Comparison of ENCODE assay signal across 10 cellular contexts in the genomic region with DNA sequence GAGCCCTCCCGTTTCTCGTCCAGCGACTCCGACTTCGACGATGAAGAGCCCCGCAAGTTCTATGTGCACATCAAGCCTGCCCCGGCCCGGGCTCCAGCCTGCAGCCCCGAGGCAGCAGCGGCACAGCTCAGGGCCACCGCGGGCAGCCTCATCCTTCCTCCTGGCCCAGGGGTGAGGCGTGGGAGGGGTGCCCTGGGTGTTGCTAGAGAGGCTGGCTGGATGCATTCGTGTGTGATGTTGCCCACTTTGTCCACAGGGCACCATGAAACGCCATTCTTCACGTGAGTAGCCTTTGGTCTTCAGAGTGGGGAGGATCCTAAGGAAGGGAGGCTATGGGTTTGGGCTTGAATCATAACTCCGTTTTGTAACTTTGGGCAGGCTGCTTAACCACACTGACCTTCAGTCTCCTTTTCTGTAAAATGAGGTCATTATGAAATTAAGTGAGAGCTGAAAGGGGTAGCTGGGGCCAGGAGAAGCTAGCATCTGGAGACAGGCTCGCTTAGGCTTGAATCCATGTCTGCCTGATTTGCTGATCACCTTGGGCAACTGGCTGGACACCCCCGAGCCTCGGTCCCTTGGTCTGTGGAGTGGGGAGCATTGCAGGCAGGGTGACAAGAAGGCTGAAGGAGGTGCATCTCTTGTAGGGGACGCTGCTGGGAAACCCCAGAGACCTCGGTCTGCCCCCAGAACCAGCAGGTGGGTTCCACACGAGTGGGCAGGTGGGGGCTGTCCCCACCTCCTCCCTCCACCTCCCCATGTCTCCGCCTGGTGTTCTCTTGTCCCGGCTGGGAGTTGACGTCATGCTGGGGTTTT. TPM values are rescaled to one million over a fixed set of nuclear protein-coding genes. Genes with fewer than 3 reads are reported as not detected.
DNase-seq lines count a peak whose midpoint lies in the region; ATAC-seq, FAIRE-seq and TF ChIP-seq lines count a peak whose summit lies in the region.
"Had no signal": no experiment of that assay in that cellular context is flagged by ENCODE, and none has a peak within 500 bp of the region (broad histone marks: within the 10 kb centered on the region; RNA-seq: fewer than 3 reads in every experiment).

No MANE protein-coding gene starts in this region.

- H3K9me3 ChIP-seq in breast epithelium (no peaks in the 10 kb centered on the region), vagina (no peaks in the 10 kb centered on the region)
- H3K9me3 ChIP-seq: gastrocnemius medialis had no signal

- H3K4me3 ChIP-seq in breast epithelium (peak overlapping the region in 1 of 3 donors; percentile 15), vagina (no peak overlapping the region)
- H3K4me3 ChIP-seq: gastrocnemius medialis had no signal

- TF ChIP-seq POLR2A in GM12892 (IDR thresholded peaks at IDR 0.05; ENCODE audit: low read depth, low read length) = no peak
- TF ChIP-seq POLR2A in breast epithelium (IDR thresholded peaks at IDR 0.05) = no peak
- TF ChIP-seq POLR2A in vagina (IDR thresholded peaks at IDR 0.05) = no peak

- H3K36me3 ChIP-seq in breast epithelium (no peaks in the 10 kb centered on the region), vagina (no peaks in the 10 kb centered on the region)
- H3K36me3 ChIP-seq: gastrocnemius medialis had no signal

- TF ChIP-seq CTCF in breast epithelium (IDR thresholded peaks at IDR 0.05) (no peak), vagina (IDR thresholded peaks at IDR 0.05) (no peak)

- peak; percentile 79 for DNase-seq in GM12892 (ENCODE audit: insufficient read length)
- DNase-seq in fibroblast of gingiva (ENCODE audit: low read depth) = peak; percentile 59
- DNase-seq in breast epithelium (ENCODE audit: low spot score in 2 of 2) = no peak
- DNase-seq in vagina (ENCODE audit: extremely low spot score in 2 of 2) = no peak
- no peak for DNase-seq in effector CD8-positive, alpha-beta T cell (lab: John Stamatoyannopoulos, UW)
- DNase-seq: gastrocnemius medialis, NCI-H2107 had no signal

- H3K4me1 ChIP-seq in breast epithelium = no peaks in the 10 kb centered on the region
- H3K4me1 ChIP-seq in vagina = peaks cover 12% of the 10 kb centered on the region
- H3K4me1 ChIP-seq: gastrocnemius medialis had no signal

- H3K27me3 ChIP-seq in breast epithelium (peaks cover 0 to 3% of the 10 kb centered on the region in 2 donors), vagina (no peaks in the 10 kb centered on the region)

- ATAC-seq in GM21423 (IDR thresholded peaks at IDR 0.05; ENCODE audit: unreplicated experiment) = peak; percentile 79
- peak; percentile 59 for ATAC-seq in HG03378 (IDR thresholded peaks at IDR 0.05; ENCODE audit: unreplicated experiment)
- no peak for ATAC-seq in HG03469 (IDR thresholded peaks at IDR 0.05; ENCODE audit: unreplicated experiment)
- ATAC-seq: gastrocnemius medialis had no signal

- FAIRE-seq in GM12892 (lab: Jason Lieb, UNC) = peak; percentile 92

- H3K27ac ChIP-seq in breast epithelium (peak overlapping the region in 1 of 2 donors; percentile 12), vagina (no peak overlapping the region)
- H3K27ac ChIP-seq: gastrocnemius medialis had no signal

- intact Hi-C loops in breast epithelium (cut with DNase I; ENCODE audit: low total_unique reads) (no loop called here), vagina (cut with DNase I) (no loop called here)

RNA-seq across cellular contexts. Expression of a gene that starts 18.7 kb away (rescaled TPM):
- polyA plus RNA-seq in GM12892 (2012; ENCODE audit: missing spikeins) = not detected
- total RNA-seq in breast epithelium (1 to 10 TPM in 2 of 3 donors, under 1 TPM in 1; 0.32 to 6.9 (median 2.0) TPM), vagina (1.5 TPM)

RNA-seq across cellular contexts. Expression of a gene that starts 24.9 kb away (rescaled TPM):
- 19.9 TPM for polyA plus RNA-seq in GM12892 (2012; ENCODE audit: missing spikeins)
- total RNA-seq in breast epithelium (1 to 10 TPM; 1.6 to 5.3 (median 2.9) TPM), vagina (12.3 TPM)

RNA-seq across cellular contexts. Expression of a gene that starts 45.1 kb away (rescaled TPM):
- polyA plus RNA-seq in GM12892 (2012; ENCODE audit: missing spikeins) = 0.40 TPM
- under 1 TPM in 1 of 3 donors, not detected in 2; 0.66 TPM for total RNA-seq in breast epithelium
- not detected for total RNA-seq in vagina
- total RNA-seq: gastrocnemius medialis had no signal

RNA-seq across cellular contexts. Expression of a gene that starts 56.9 kb away (rescaled TPM):
- 16.0 TPM for polyA plus RNA-seq in GM12892 (2012; ENCODE audit: missing spikeins)
- total RNA-seq in breast epithelium (10 to 100 TPM; 11.2 to 17.4 (median 15.4) TPM), vagina (30.2 TPM)

Comparison
In these comparisons a context has a peak if more than half of its experiments do, and no peak if none do; other contexts are left out.
1. DNase-seq: peak in GM12892 (single experiment) and fibroblast of gingiva (single experiment); none in breast epithelium (0 of 2), vagina (0 of 2) and effector CD8-positive, alpha-beta T cell (single experiment).